1 cellular context compared by ENCODE assay signal in the genomic region with DNA sequence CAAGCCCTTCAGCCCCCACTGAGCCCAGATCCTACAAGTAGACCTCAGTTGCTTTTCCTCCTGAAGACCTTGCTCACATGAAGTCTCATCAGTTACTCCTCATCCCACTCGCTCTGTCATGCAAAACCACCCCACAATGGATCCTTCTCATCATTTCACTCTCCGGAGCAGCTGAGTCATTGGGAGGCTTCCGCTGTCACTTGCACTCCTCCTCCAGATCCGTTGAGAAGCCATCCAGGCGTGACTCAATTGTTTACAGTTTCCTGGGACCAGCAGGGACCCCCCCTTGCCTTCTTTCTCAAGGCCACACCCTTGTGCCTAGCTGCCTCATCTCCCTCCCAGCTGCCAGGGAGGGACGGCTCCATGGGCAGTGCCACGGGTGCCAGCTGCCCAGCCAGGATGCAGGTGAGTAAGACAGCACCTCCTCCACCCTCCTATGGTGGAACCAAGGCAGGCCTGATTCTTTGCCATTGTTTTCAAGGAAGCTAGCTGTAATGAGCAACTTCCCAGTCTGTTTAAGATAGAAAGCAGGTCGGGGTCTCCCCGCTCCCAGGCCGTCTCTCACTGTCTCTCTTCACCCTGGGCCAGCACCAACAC.
A peak's percentile ranks its signal among the peaks of the same experiment; 100 is the strongest.
TF ChIP-seq lines count a peak whose summit lies in the region.

No MANE protein-coding gene starts in this region.

TF ChIP-seq in K562, 482 proteins besides CTCF, POLR2A, EP300 and RAD21 (continued from another document):
- TF ChIP-seq, protein P1, sequence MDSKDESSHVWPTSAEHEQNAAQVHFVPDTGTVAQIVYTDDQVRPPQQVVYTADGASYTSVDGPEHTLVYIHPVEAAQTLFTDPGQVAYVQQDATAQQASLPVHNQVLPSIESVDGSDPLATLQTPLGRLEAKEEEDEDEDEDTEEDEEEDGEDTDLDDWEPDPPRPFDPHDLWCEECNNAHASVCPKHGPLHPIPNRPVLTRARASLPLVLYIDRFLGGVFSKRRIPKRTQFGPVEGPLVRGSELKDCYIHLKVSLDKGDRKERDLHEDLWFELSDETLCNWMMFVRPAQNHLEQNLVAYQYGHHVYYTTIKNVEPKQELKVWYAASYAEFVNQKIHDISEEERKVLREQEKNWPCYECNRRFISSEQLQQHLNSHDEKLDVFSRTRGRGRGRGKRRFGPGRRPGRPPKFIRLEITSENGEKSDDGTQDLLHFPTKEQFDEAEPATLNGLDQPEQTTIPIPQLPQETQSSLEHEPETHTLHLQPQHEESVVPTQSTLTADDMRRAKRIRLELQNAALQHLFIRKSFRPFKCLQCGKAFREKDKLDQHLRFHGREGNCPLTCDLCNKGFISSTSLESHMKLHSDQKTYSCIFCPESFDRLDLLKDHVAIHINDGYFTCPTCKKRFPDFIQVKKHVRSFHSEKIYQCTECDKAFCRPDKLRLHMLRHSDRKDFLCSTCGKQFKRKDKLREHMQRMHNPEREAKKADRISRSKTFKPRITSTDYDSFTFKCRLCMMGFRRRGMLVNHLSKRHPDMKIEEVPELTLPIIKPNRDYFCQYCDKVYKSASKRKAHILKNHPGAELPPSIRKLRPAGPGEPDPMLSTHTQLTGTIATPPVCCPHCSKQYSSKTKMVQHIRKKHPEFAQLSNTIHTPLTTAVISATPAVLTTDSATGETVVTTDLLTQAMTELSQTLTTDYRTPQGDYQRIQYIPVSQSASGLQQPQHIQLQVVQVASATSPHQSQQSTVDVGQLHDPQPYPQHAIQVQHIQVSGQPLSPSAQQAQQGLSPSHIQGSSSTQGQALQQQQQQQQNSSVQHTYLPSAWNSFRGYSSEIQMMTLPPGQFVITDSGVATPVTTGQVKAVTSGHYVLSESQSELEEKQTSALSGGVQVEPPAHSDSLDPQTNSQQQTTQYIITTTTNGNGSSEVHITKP (IDR thresholded peaks at IDR 0.05; ENCODE audit: partially characterized antibody) = peak; percentile 81
- TF ChIP-seq ZNF316 (IDR thresholded peaks at IDR 0.05) (peak; percentile 90), ZNF318 (IDR thresholded peaks at IDR 0.05; ENCODE audit: borderline replicate concordance in 1 of 2, low read depth in 1 of 2) (peak in 1 of 2 experiments; percentile 69; a peak in 2 of 4 replicates), HDAC3 (IDR thresholded peaks at IDR 0.05; ENCODE audit: borderline replicate concordance, partially characterized antibody) (no peak), ETV1 (tag; conservative IDR thresholded peaks at IDR 0.05; ENCODE audit: low read depth) (peak; percentile 81), JUND (IDR thresholded peaks at IDR 0.05; ENCODE audit: borderline replicate concordance, low read depth, low read length) (peak; percentile 94), JUND (tag; IDR thresholded peaks at IDR 0.05; ENCODE audit: borderline replicate concordance, low read depth, low read length) (peak; percentile 90; the same call in 2 of the 3 replicates), BHLHE40 (IDR thresholded peaks at IDR 0.05; ENCODE audit: low read length) (peak; percentile 74), CBX3 (IDR thresholded peaks at IDR 0.05; ENCODE audit: borderline replicate concordance in 1 of 2, low read length in 2 of 2) (peak in 1 of 2 experiments; percentile 37; a peak in 1 of 3 replicates), ZNF140 (CRISPR knock-in tag; IDR thresholded peaks at IDR 0.05) (no peak), HCFC1 (IDR thresholded peaks at IDR 0.05; ENCODE audit: low read depth, low read length) (no peak), ZNF384 (IDR thresholded peaks at IDR 0.05; ENCODE audit: low read depth, low read length) (no peak), NCOA6 (IDR thresholded peaks at IDR 0.05) (no peak), ZNF263 (CRISPR knock-in tag; IDR thresholded peaks at IDR 0.05; ENCODE audit: borderline replicate concordance) (peak; percentile 74; the same call in 1 of the 2 replicates), FOSL1 (tag; conservative IDR thresholded peaks at IDR 0.05) (peak; percentile 93), ZNF134 (CRISPR knock-in tag; conservative IDR thresholded peaks at IDR 0.05) (no peak), ZEB2 (IDR thresholded peaks at IDR 0.05) (peak; percentile 67; the same call in 1 of the 2 replicates), ZNF592 (IDR thresholded peaks at IDR 0.05) (peak; percentile 79), CBX1 (IDR thresholded peaks at IDR 0.05; ENCODE audit: low read depth) (no peak), KDM1A (IDR thresholded peaks at IDR 0.05) (peak; percentile 28 to 74; a peak in 3 of 4 replicates), ZNF717 (CRISPR knock-in tag; IDR thresholded peaks at IDR 0.05) (no peak), SMARCE1 (IDR thresholded peaks at IDR 0.05) (peak; percentile 86), L3MBTL2 (IDR thresholded peaks at IDR 0.05) (0 out of 2 replicates have a peak, but pooled peaks have one; percentile 16)
